In the genomic region with DNA sequence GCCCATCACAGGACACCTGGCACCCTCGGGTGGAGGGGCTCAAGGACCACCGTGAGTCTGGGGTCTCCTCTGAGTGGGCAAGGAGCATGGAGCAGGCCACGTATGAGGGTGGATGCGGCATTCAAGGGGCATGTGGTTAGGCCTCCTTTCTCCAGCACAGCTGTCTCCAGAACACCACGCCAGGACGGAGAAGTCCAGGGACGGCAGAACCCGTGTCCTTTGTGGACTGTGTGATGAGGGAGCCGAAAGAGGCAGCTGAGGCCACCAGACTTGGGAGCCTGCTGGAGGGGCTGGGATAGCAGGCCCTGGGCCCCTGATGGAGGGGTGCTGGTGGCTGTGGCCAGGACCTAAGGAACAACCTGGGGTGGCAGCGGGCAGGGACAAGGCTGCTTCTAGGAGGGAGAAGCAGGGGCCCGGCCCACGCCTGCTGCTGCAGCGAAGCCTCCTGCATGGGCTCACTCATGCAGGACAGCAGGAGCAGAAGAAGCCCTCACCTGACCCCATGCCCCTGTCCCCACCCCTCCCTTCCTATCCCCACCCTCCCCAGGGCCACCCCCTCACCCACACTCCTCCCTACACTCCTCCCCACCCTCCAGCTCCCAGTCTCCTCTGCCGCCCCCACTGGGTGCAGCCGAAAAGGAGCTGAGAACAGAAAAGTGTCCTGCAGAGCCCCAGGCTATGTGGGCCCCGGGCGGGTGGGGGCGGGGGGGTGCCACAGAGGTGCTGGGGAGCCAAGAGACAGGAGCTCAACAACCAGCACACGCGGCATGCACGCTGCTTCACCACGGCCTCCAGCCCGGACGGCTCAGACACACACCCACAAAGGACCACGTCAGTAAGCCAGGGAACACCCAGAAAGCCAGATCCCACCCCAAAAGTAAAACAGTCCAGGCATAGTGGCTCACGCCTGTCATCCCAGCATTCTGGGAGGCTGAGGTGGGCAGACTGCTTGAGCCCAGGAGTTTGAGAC, we compare ENCODE assay signal across 2 cellular contexts.
TF ChIP-seq lines count a peak whose summit lies in the region.

No MANE protein-coding gene starts in this region.

TF ChIP-seq in H1, 55 proteins besides CTCF, POLR2A, EP300 and RAD21:
- TF ChIP-seq HDAC2 (IDR thresholded peaks at IDR 0.05; ENCODE audit: borderline replicate concordance in 1 of 2, low read depth in 2 of 2, low read length in 2 of 2), result no peak
- TF ChIP-seq TAF7 (optimal IDR thresholded peaks at IDR 0.05; ENCODE audit: borderline replicate concordance, low read depth, low read length), result no peak
- TF ChIP-seq, protein P1, sequence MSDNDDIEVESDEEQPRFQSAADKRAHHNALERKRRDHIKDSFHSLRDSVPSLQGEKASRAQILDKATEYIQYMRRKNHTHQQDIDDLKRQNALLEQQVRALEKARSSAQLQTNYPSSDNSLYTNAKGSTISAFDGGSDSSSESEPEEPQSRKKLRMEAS (IDR thresholded peaks at IDR 0.05), result no peak
- TF ChIP-seq E2F6 (IDR thresholded peaks at IDR 0.05), result no peak
- no peak for TF ChIP-seq HDAC6 (IDR thresholded peaks at IDR 0.05; ENCODE audit: low read depth, low read length)
- TF ChIP-seq SRF (IDR thresholded peaks at IDR 0.05; ENCODE audit: low read depth, low read length), result no peak
- TF ChIP-seq TEAD4 (IDR thresholded peaks at IDR 0.05; ENCODE audit: low read depth, low read length), result no peak
- TF ChIP-seq KDM4A (IDR thresholded peaks at IDR 0.05; ENCODE audit: low read depth, low read length, severe bottlenecking), result no peak
- no peak for TF ChIP-seq SP4 (IDR thresholded peaks at IDR 0.05; ENCODE audit: low read length)
- TF ChIP-seq SIRT6 (IDR thresholded peaks at IDR 0.05; ENCODE audit: low read length), result no peak
- TF ChIP-seq MAFK (IDR thresholded peaks at IDR 0.05; ENCODE audit: low read depth, low read length), result no peak
- no peak for TF ChIP-seq BCL11A (IDR thresholded peaks at IDR 0.05; ENCODE audit: low read depth in 2 of 2, low read length in 2 of 2)
- no peak for TF ChIP-seq EGR1 (IDR thresholded peaks at IDR 0.05; ENCODE audit: borderline replicate concordance, low read depth, low read length)
- TF ChIP-seq ASH2L (IDR thresholded peaks at IDR 0.05; ENCODE audit: low read length), result no peak
- no peak for TF ChIP-seq KDM1A (IDR thresholded peaks at IDR 0.05; ENCODE audit: borderline replicate concordance, low read length)

TF ChIP-seq in GM23338, 12 proteins besides CTCF, POLR2A, EP300 and RAD21:
- TF ChIP-seq POLR2AphosphoS5 (IDR thresholded peaks at IDR 0.05; ENCODE audit: low read depth) (no peak), EZH2 (IDR thresholded peaks at IDR 0.05; ENCODE audit: low read depth, unreplicated experiment) (no peak), ZNF462 (CRISPR knock-in tag; IDR thresholded peaks at IDR 0.05) (no peak), ZNF114 (CRISPR knock-in tag; IDR thresholded peaks at IDR 0.05) (no peak), ZNF331 (CRISPR knock-in tag; IDR thresholded peaks at IDR 0.05; ENCODE audit: low read depth) (no peak), NANOG (IDR thresholded peaks at IDR 0.05; ENCODE audit: borderline replicate concordance) (no peak), CREB1 (CRISPR knock-in tag; IDR thresholded peaks at IDR 0.05; ENCODE audit: low read depth) (no peak), JUNB (IDR thresholded peaks at IDR 0.05; ENCODE audit: unreplicated experiment) (no peak), STAT1 (IDR thresholded peaks at IDR 0.05; ENCODE audit: unreplicated experiment) (no peak), REST (IDR thresholded peaks at IDR 0.05; ENCODE audit: unreplicated experiment) (no peak), EZH2phosphoT487 (IDR thresholded peaks at IDR 0.05; ENCODE audit: unreplicated experiment) (no peak)
- TF ChIP-seq, protein P2, sequence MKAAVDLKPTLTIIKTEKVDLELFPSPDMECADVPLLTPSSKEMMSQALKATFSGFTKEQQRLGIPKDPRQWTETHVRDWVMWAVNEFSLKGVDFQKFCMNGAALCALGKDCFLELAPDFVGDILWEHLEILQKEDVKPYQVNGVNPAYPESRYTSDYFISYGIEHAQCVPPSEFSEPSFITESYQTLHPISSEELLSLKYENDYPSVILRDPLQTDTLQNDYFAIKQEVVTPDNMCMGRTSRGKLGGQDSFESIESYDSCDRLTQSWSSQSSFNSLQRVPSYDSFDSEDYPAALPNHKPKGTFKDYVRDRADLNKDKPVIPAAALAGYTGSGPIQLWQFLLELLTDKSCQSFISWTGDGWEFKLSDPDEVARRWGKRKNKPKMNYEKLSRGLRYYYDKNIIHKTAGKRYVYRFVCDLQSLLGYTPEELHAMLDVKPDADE (IDR thresholded peaks at IDR 0.05), result no peak
